In genomic region chr4:82201303-82201702, GRCh38 we compare ENCODE assay signal across 15 cellular contexts.
DNase-seq lines count a peak whose midpoint lies in the region; ATAC-seq, FAIRE-seq and TF ChIP-seq lines count a peak whose summit lies in the region.
"Had no signal": no experiment of that assay in that cellular context is flagged by ENCODE, and none has a peak within 500 bp of the region (broad histone marks: within the 10 kb centered on the region; RNA-seq: fewer than 3 reads in every experiment).

No MANE protein-coding gene starts in this region.

- H3K4me3 ChIP-seq in bronchial epithelial cell (ENCODE audit: low read depth, low read length) = no peak overlapping the region
- H3K4me3 ChIP-seq in retinal pigment epithelial cell (ENCODE audit: low read length) = no peak overlapping the region
- H3K4me3 ChIP-seq in foreskin fibroblast (ENCODE audit: low read depth in 1 of 2, low read length in 2 of 2) = no peak overlapping the region
- H3K4me3 ChIP-seq: heart left ventricle, spleen, thoracic aorta had no signal

- DNase-seq in NCI-H1417 (lab: John Stamatoyannopoulos, UW) (peak in 2 of 3 experiments; percentile 13 to 49), NCI-H1417 treated with DMSO at 0.1 percent for 48 hours (lab: John Stamatoyannopoulos, UW) (no peak), NCI-H2196 treated with DMSO at 0.1 percent for 48 hours (lab: John Stamatoyannopoulos, UW; ENCODE audit: unreplicated experiment) (peak; percentile 47), bronchial epithelial cell (ENCODE audit: low read depth) (peak; percentile 39), retinal pigment epithelial cell (ENCODE audit: low read depth) (peak; percentile 58), foreskin fibroblast (no peak), anterior cingulate cortex (lab: John Stamatoyannopoulos, UW) (no peak)
- DNase-seq: left ventricle myocardium superior, occipital lobe, SIG-M5, spleen had no signal

- no peak for FAIRE-seq in bronchial epithelial cell (lab: Jason Lieb, UNC)
- FAIRE-seq: TTC549 had no signal

- no peaks in the 10 kb centered on the region for H3K27me3 ChIP-seq in bronchial epithelial cell (ENCODE audit: control insufficient read depth, insufficient read depth, low read length)
- H3K27me3 ChIP-seq: heart left ventricle, spleen had no signal

- no peak for ATAC-seq in GM19467 (IDR thresholded peaks at IDR 0.05; ENCODE audit: unreplicated experiment)
- ATAC-seq: left ventricle myocardium superior had no signal

- no peaks in the 10 kb centered on the region for H3K36me3 ChIP-seq in bronchial epithelial cell (ENCODE audit: control insufficient read depth, insufficient read depth, low read length)
- H3K36me3 ChIP-seq: heart left ventricle, spleen, thoracic aorta had no signal

- TF ChIP-seq CTCF in bronchial epithelial cell (IDR thresholded peaks at IDR 0.05; ENCODE audit: insufficient read depth, low read length, severe bottlenecking) (no peak), retinal pigment epithelial cell (conservative IDR thresholded peaks at IDR 0.05; ENCODE audit: low read depth, low read length) (no peak), foreskin fibroblast (IDR thresholded peaks at IDR 0.05; ENCODE audit: low read depth, low read length) (no peak)

Comparison
In these comparisons a context has a peak if more than half of its experiments do, and no peak if none do; other contexts are left out.
1. DNase-seq: peak in NCI-H1417 (2 of 3), NCI-H2196 treated with DMSO at 0.1 percent for 48 hours (single experiment), bronchial epithelial cell (single experiment) and retinal pigment epithelial cell (single experiment); none in NCI-H1417 treated with DMSO at 0.1 percent for 48 hours (single experiment), foreskin fibroblast (0 of 2) and anterior cingulate cortex (0 of 58).